ENCODE assay signal across 8 cellular contexts in genomic region chr11:118530683-118531596, GRCh38.
A peak's percentile ranks its signal among the peaks of the same experiment; 100 is the strongest.
DNase-seq lines count a peak whose midpoint lies in the region; ATAC-seq and TF ChIP-seq lines count a peak whose summit lies in the region.

Gene TMEM25, plus strand, starts transcription at chr11:118531192. Its CDS starts 610 bp downstream, at chr11:118531802.

- DNase-seq in DMS79 (lab: John Stamatoyannopoulos, UW) = peak; percentile 63
- peak; percentile 29 for DNase-seq in NCI-H128 (lab: John Stamatoyannopoulos, UW; ENCODE audit: unreplicated experiment)
- DNase-seq in activated CD4-positive, CD25-positive, alpha-beta regulatory T cell treated with anti-CD3 and anti-CD28 coated beads, Interleukin-2, amount 50 U/mL, for 72 hours = peak; percentile 72
- peak; percentile 53 for DNase-seq in choroid plexus epithelial cell (ENCODE audit: low read depth)
- peak; percentile 14 to 58 for DNase-seq in stimulated activated CD4-positive, alpha-beta T cell treated with anti-CD3 and anti-CD28 coated beads, Interleukin-1b, Interleukin-23, amount 100 ng/mL, for 1 hour (ENCODE audit: low read depth in 2 of 2)
- no peak for DNase-seq in KBM-7

- no peaks in the 10 kb centered on the region for H3K27me3 ChIP-seq in layer of hippocampus (ENCODE audit: control insufficient read depth, insufficient read depth, low read length)

- peak within 1 kb of the TSS; percentile 79 for H3K4me3 ChIP-seq in choroid plexus epithelial cell (ENCODE audit: low read depth, low read length)

- in situ Hi-C loops in KBM-7 (cut with MboI; ENCODE audit: low pct_unique_long_range_greater_than_20kb, low sequenced_read_pairs) = no loop called here

- no peak for TF ChIP-seq CTCF in choroid plexus epithelial cell (conservative IDR thresholded peaks at IDR 0.05; ENCODE audit: low read depth, low read length)

- H3K27ac ChIP-seq in layer of hippocampus (ENCODE audit: low read depth, low read length) = peak within 1 kb of the TSS; percentile 65

- peak; percentile 59 for ATAC-seq in GM21619 (IDR thresholded peaks at IDR 0.05; ENCODE audit: unreplicated experiment)
